Comparison of ENCODE assay signal across 1 cellular context in the genomic region with DNA sequence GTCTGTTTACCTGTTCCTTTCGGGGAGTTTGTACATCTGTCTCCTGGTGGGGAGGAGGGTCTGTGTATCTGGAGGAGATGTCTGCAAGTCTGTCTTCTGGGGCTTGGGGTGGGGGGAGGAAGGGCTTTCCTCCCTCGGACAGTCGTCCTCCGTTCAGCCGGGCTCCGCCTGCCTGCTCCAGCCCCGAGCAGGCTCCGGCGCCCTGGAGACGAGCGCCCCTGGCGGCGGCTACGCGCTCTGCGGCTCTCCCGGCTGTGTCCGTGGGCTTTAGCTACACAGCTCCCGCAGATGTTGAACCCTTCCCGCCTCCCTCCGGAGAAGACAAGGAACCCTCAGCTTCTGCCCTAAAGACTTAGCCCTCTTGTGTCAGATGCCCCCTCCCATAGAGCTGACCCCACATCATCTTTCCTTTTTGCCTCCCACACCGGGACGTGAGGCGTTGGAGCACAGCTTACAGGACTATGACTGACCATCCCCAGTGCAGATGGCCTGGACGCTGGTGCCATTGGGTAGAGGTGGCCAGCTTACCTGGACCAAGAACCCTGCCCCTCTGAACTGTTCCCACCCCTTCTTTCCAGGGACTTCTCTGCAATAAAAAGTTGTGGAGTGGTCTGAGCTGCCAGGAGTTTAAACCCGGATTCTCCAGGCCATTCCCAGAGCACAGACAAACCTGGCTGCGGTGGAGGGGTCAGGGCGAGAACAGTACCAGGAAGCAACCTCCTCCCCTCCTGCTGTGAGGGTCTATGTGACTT.
A peak's percentile ranks its signal among the peaks of the same experiment; 100 is the strongest.
TF ChIP-seq lines count a peak whose summit lies in the region.

No MANE protein-coding gene starts in this region.

TF ChIP-seq in K562, 482 proteins besides CTCF, POLR2A, EP300 and RAD21 (continues in another document):
- TF ChIP-seq MGA (IDR thresholded peaks at IDR 0.05): peak; percentile 27; the same call in 1 of the 2 replicates
- no peak for TF ChIP-seq RUNX1 (IDR thresholded peaks at IDR 0.05; ENCODE audit: low read depth)
- peak; percentile 56 to 65; a peak in 2 of 4 replicates for TF ChIP-seq TEAD1 (CRISPR knock-in tag; IDR thresholded peaks at IDR 0.05)
- TF ChIP-seq DEAF1 (CRISPR knock-in tag; IDR thresholded peaks at IDR 0.05): 0 out of 2 replicates have a peak, but pooled peaks have one; percentile 15
- TF ChIP-seq POLR2G (IDR thresholded peaks at IDR 0.05; ENCODE audit: low read depth, low read length): 0 out of 2 replicates have a peak, but pooled peaks have one; percentile 27
- TF ChIP-seq ZKSCAN3 (CRISPR knock-in tag; IDR thresholded peaks at IDR 0.05): no peak
- TF ChIP-seq MYC (IDR thresholded peaks at IDR 0.05; ENCODE audit: low read depth, low read length): peak; percentile 34; the same call in 1 of the 2 replicates
- no peak; the same call in 1 of the 2 replicates for TF ChIP-seq MYC (CRISPR knock-in tag; IDR thresholded peaks at IDR 0.05; ENCODE audit: borderline replicate concordance, low read depth)
- peak; percentile 45; the same call in 1 of the 2 replicates for TF ChIP-seq L3MBTL2 (IDR thresholded peaks at IDR 0.05)
- 0 out of 2 replicates have a peak, but pooled peaks have one; percentile 39 for TF ChIP-seq KLF16 (IDR thresholded peaks at IDR 0.05)
- no peak for TF ChIP-seq XRCC4 (IDR thresholded peaks at IDR 0.05; ENCODE audit: extremely low read depth, insufficient read depth, insufficient read length)
- 0 out of 2 replicates have a peak, but pooled peaks have one; percentile 12 for TF ChIP-seq HDAC8 (tag; IDR thresholded peaks at IDR 0.05)
- no peak for TF ChIP-seq BCOR (IDR thresholded peaks at IDR 0.05)
- TF ChIP-seq UBTF (IDR thresholded peaks at IDR 0.05; ENCODE audit: borderline replicate concordance in 1 of 2, low read depth in 2 of 2, low read length in 2 of 2): peak in 1 of 2 experiments; percentile 84; a peak in 3 of 4 replicates
- TF ChIP-seq RB1 (IDR thresholded peaks at IDR 0.05; ENCODE audit: low read depth): peak; percentile 74; the same call in 1 of the 2 replicates
- peak; percentile 48 for TF ChIP-seq RBFOX2 (IDR thresholded peaks at IDR 0.05; ENCODE audit: low read depth, low read length)
- TF ChIP-seq SMC3 (conservative IDR thresholded peaks at IDR 0.05; ENCODE audit: insufficient read depth, low read depth, low read length): peak; percentile 47
- TF ChIP-seq FOXO4 (CRISPR knock-in tag; IDR thresholded peaks at IDR 0.05): no peak
- TF ChIP-seq TSC22D4 (tag; IDR thresholded peaks at IDR 0.05): no peak
- 0 out of 2 replicates have a peak, but pooled peaks have one; percentile 19 for TF ChIP-seq ZNF263 (CRISPR knock-in tag; IDR thresholded peaks at IDR 0.05; ENCODE audit: borderline replicate concordance)
- 0 out of 2 replicates have a peak, but pooled peaks have one; percentile 25 for TF ChIP-seq ZBTB9 (CRISPR knock-in tag; IDR thresholded peaks at IDR 0.05)
- no peak for TF ChIP-seq NELFE (IDR thresholded peaks at IDR 0.05; ENCODE audit: insufficient read depth, insufficient read length)
- peak; percentile 65; the same call in 1 of the 2 replicates for TF ChIP-seq ZNF197 (CRISPR knock-in tag; IDR thresholded peaks at IDR 0.05; ENCODE audit: low read depth)
- TF ChIP-seq TGIF2 (CRISPR knock-in tag; IDR thresholded peaks at IDR 0.05): no peak
- TF ChIP-seq TEAD4 (IDR thresholded peaks at IDR 0.05; ENCODE audit: low read length): no peak
- 0 out of 2 replicates have a peak, but pooled peaks have one; percentile 44 for TF ChIP-seq TEAD4 (CRISPR knock-in tag; IDR thresholded peaks at IDR 0.05; ENCODE audit: borderline replicate concordance)
- TF ChIP-seq ATF7 (IDR thresholded peaks at IDR 0.05): 0 out of 2 replicates have a peak, but pooled peaks have one; percentile 21
- TF ChIP-seq CREM (IDR thresholded peaks at IDR 0.05; ENCODE audit: low read depth): peak; percentile 47; the same call in 1 of the 2 replicates
- no peak for TF ChIP-seq ZNF561 (CRISPR knock-in tag; conservative IDR thresholded peaks at IDR 0.05)
- TF ChIP-seq, protein P1, sequence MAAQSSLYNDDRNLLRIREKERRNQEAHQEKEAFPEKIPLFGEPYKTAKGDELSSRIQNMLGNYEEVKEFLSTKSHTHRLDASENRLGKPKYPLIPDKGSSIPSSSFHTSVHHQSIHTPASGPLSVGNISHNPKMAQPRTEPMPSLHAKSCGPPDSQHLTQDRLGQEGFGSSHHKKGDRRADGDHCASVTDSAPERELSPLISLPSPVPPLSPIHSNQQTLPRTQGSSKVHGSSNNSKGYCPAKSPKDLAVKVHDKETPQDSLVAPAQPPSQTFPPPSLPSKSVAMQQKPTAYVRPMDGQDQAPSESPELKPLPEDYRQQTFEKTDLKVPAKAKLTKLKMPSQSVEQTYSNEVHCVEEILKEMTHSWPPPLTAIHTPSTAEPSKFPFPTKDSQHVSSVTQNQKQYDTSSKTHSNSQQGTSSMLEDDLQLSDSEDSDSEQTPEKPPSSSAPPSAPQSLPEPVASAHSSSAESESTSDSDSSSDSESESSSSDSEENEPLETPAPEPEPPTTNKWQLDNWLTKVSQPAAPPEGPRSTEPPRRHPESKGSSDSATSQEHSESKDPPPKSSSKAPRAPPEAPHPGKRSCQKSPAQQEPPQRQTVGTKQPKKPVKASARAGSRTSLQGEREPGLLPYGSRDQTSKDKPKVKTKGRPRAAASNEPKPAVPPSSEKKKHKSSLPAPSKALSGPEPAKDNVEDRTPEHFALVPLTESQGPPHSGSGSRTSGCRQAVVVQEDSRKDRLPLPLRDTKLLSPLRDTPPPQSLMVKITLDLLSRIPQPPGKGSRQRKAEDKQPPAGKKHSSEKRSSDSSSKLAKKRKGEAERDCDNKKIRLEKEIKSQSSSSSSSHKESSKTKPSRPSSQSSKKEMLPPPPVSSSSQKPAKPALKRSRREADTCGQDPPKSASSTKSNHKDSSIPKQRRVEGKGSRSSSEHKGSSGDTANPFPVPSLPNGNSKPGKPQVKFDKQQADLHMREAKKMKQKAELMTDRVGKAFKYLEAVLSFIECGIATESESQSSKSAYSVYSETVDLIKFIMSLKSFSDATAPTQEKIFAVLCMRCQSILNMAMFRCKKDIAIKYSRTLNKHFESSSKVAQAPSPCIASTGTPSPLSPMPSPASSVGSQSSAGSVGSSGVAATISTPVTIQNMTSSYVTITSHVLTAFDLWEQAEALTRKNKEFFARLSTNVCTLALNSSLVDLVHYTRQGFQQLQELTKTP (IDR thresholded peaks at IDR 0.05; ENCODE audit: low read depth in 1 of 2, partially characterized antibody in 2 of 2): no peak
